ENCODE assay signal across 24 cellular contexts in genomic region chr10:30854656-30855055, GRCh38.
"Had no signal": no experiment of that assay in that cellular context is flagged by ENCODE, and none has a peak within 500 bp of the region (broad histone marks: within the 10 kb centered on the region; RNA-seq: fewer than 3 reads in every experiment).

No MANE protein-coding gene starts in this region.

- H3K36me3 ChIP-seq: adrenal gland had no signal

- DNase-seq: activated CD4-positive, alpha-beta T cell treated with anti-CD3 and anti-CD28 coated beads for 4 hours; activated CD8-positive, alpha-beta T cell treated with anti-CD3 and anti-CD28 coated beads for 36 hours; activated effector memory CD4-positive, alpha-beta T cell treated with Interleukin-2 at 50 U/mL for 16 hours; activated T-cell treated with anti-CD3 and anti-CD28 coated beads, Interleukin-2, amount 50 U/mL, for 4 hours; adrenal gland; central memory CD4-positive, alpha-beta T cell; effector memory CD4-positive, alpha-beta T cell; foreskin melanocyte; head of caudate nucleus; kidney glomerular epithelial cell; mammary epithelial cell; mucosa of descending colon; naive thymus-derived CD4-positive, alpha-beta T cell; nucleus accumbens; posterior cingulate gyrus; retina; stimulated activated CD4-positive, alpha-beta T cell treated with anti-CD3 and anti-CD28 coated beads, Interleukin-4, amount 100 ng/mL, for 1 hour; stimulated activated naive CD4-positive, alpha-beta T cell; tibial artery had no signal

- H3K4me3 ChIP-seq: adrenal gland, coronary artery, mucosa of descending colon, tibial artery had no signal

- H3K4me1 Mint-ChIP-seq: activated naive CD4-positive, alpha-beta T cell treated with anti-CD3 and anti-CD28 coated beads, Interleukin-2, amount 50 U/mL, for 24 hours had no signal

- H3K36me3 Mint-ChIP-seq: activated naive CD4-positive, alpha-beta T cell treated with anti-CD3 and anti-CD28 coated beads, Interleukin-2, amount 50 U/mL, for 24 hours; WTC11 had no signal

- H3K27ac Mint-ChIP-seq: activated CD8-positive, alpha-beta T cell treated with anti-CD3 and anti-CD28 coated beads for 36 hours; activated naive CD4-positive, alpha-beta T cell treated with anti-CD3 and anti-CD28 coated beads, Interleukin-2, amount 50 U/mL, for 24 hours; T-helper 1 cell treated with Interleukin-12 subunit alpha and Interleukin-12 subunit beta and Interleukin-4 antibody, amounts not matched to agents 30 μg/mL and 1 μg/mL, for 36 hours; WTC11 had no signal

- ATAC-seq: activated CD8-positive, alpha-beta T cell treated with anti-CD3 and anti-CD28 coated beads for 36 hours; activated T-cell treated with anti-CD3 and anti-CD28 coated beads, Interleukin-2, amount 50 U/mL, for 4 hours; mucosa of descending colon; naive thymus-derived CD4-positive, alpha-beta T cell; WTC11 had no signal

- H3K27me3 Mint-ChIP-seq: activated CD8-positive, alpha-beta T cell treated with anti-CD3 and anti-CD28 coated beads for 36 hours; activated naive CD4-positive, alpha-beta T cell treated with anti-CD3 and anti-CD28 coated beads, Interleukin-2, amount 50 U/mL, for 24 hours; naive thymus-derived CD4-positive, alpha-beta T cell had no signal

- H3K9me3 Mint-ChIP-seq: activated CD8-positive, alpha-beta T cell treated with anti-CD3 and anti-CD28 coated beads for 36 hours; activated naive CD4-positive, alpha-beta T cell treated with anti-CD3 and anti-CD28 coated beads, Interleukin-2, amount 50 U/mL, for 24 hours; activated T-cell treated with anti-CD3 and anti-CD28 coated beads, Interleukin-2, amount 50 U/mL, for 4 hours; naive thymus-derived CD4-positive, alpha-beta T cell; T-helper 1 cell treated with Interleukin-12 subunit alpha and Interleukin-12 subunit beta and Interleukin-4 antibody, amounts not matched to agents 30 μg/mL and 1 μg/mL, for 36 hours; WTC11 had no signal

- H3K27me3 ChIP-seq: adrenal gland, tibial artery had no signal

- H3K4me3 Mint-ChIP-seq: activated CD8-positive, alpha-beta T cell treated with anti-CD3 and anti-CD28 coated beads for 36 hours; activated naive CD4-positive, alpha-beta T cell treated with anti-CD3 and anti-CD28 coated beads, Interleukin-2, amount 50 U/mL, for 24 hours; activated T-cell treated with anti-CD3 and anti-CD28 coated beads, Interleukin-2, amount 50 U/mL, for 4 hours; naive thymus-derived CD4-positive, alpha-beta T cell; T-helper 1 cell treated with Interleukin-12 subunit alpha and Interleukin-12 subunit beta and Interleukin-4 antibody, amounts not matched to agents 30 μg/mL and 1 μg/mL, for 36 hours; WTC11 had no signal

- H3K9me3 ChIP-seq: adrenal gland, mucosa of descending colon, tibial artery had no signal

- H3K27ac ChIP-seq: adrenal gland, coronary artery, epithelial cell of prostate, tibial artery had no signal
